In genomic region chr13:33628662-33629061, GRCh38 we compare ENCODE assay signal across 22 cellular contexts.
"Had no signal": no experiment of that assay in that cellular context is flagged by ENCODE, and none has a peak within 500 bp of the region (broad histone marks: within the 10 kb centered on the region; RNA-seq: fewer than 3 reads in every experiment).

No MANE protein-coding gene starts in this region.

- H3K36me3 Mint-ChIP-seq: naive thymus-derived CD4-positive, alpha-beta T cell; type B pancreatic cell had no signal

- H3K27me3 Mint-ChIP-seq: effector memory CD8-positive, alpha-beta T cell; progenitor cell of endocrine pancreas; type B pancreatic cell had no signal

- H3K9me3 Mint-ChIP-seq: effector memory CD8-positive, alpha-beta T cell; nephron; type B pancreatic cell had no signal

- H3K36me3 ChIP-seq: neural progenitor cell, tibial artery had no signal

- H3K4me3 Mint-ChIP-seq: effector memory CD8-positive, alpha-beta T cell; naive thymus-derived CD4-positive, alpha-beta T cell; nephron; neural progenitor cell; type B pancreatic cell had no signal

- DNase-seq: effector memory CD8-positive, alpha-beta T cell; erythroblast; head of caudate nucleus; mesenchymal stem cell; midbrain; naive thymus-derived CD4-positive, alpha-beta T cell; stimulated activated CD4-positive, alpha-beta T cell treated with anti-CD3 and anti-CD28 coated beads, Interleukin-12 subunit alpha, Interleukin-12 subunit beta, amount 100 ng/mL, for 4 hours; stimulated activated CD4-positive, alpha-beta T cell treated with anti-CD3 and anti-CD28 coated beads, Interleukin-1b, Interleukin-23, amount 100 ng/mL, for 48 hours; stimulated activated CD4-positive, alpha-beta T cell treated with anti-CD3 and anti-CD28 coated beads, Interleukin-4, amount 100 ng/mL, for 1 hour; stimulated activated CD8-positive, alpha-beta memory T cell treated with anti-CD3 and anti-CD28 coated beads, Interleukin-4, amount 100 ng/mL, for 48 hours; stimulated activated naive CD4-positive, alpha-beta T cell; substantia nigra; testis; tibial artery had no signal

- H3K27ac ChIP-seq: coronary artery, neural progenitor cell, parathyroid adenoma, testis, tibial artery had no signal

- H3K27ac Mint-ChIP-seq: effector memory CD8-positive, alpha-beta T cell; naive thymus-derived CD4-positive, alpha-beta T cell; nephron; neural progenitor cell; progenitor cell of endocrine pancreas; type B pancreatic cell had no signal

- H3K9me3 ChIP-seq: testis, tibial artery had no signal

- ATAC-seq: effector memory CD8-positive, alpha-beta T cell; naive thymus-derived CD4-positive, alpha-beta T cell; sciatic nerve had no signal

- H3K27me3 ChIP-seq: neural progenitor cell, testis, tibial artery had no signal

- H3K4me3 ChIP-seq: coronary artery, neural progenitor cell, smooth muscle cell, testis, tibial artery had no signal

- H3K4me1 ChIP-seq: neural progenitor cell, parathyroid adenoma, testis, tibial artery had no signal
